In genomic region chr18:90396-91193, GRCh38 we compare ENCODE assay signal across 10 cellular contexts. TPM values are rescaled to one million over a fixed set of nuclear protein-coding genes. Genes with fewer than 3 reads are reported as not detected.
A peak's percentile ranks its signal among the peaks of the same experiment; 100 is the strongest.
DNase-seq lines count a peak whose midpoint lies in the region; ATAC-seq, FAIRE-seq and TF ChIP-seq lines count a peak whose summit lies in the region.
"Not testable (repeated sequence)": the region's sequence is repeated elsewhere in the genome, so short reads cannot be mapped to it uniquely, and the experiment has no call there.
"Had no signal": no experiment of that assay in that cellular context is flagged by ENCODE, and none has a peak within 500 bp of the region (broad histone marks: within the 10 kb centered on the region; RNA-seq: fewer than 3 reads in every experiment).

No MANE protein-coding gene starts in this region.

- not testable (repeated sequence) for H3K4me3 ChIP-seq in Caco-2 (ENCODE audit: low read depth, low read length); HepG2 (replicated peaks in 1 of 3; ENCODE audit: insufficient read depth in 1 of 3, low read depth in 2 of 3, low read length in 3 of 3)

- H3K36me3 ChIP-seq in Caco-2 (ENCODE audit: control insufficient read depth, insufficient read depth, low read length); HepG2 (replicated peaks in 1 of 2; ENCODE audit: control insufficient read depth in 1 of 2, insufficient read depth in 2 of 2, low read length in 2 of 2): not testable (repeated sequence)

- TF ChIP-seq RAD21 in HepG2 (CRISPR knock-in tag; IDR thresholded peaks at IDR 0.05) = not testable (repeated sequence)

- H3K4me1 Mint-ChIP-seq in Caco-2 (ENCODE audit: low read depth, unreplicated experiment) = peaks cover 22% of the 10 kb centered on the region
- H3K4me1 Mint-ChIP-seq in neural crest cell = not testable (repeated sequence)

- H3K27me3 Mint-ChIP-seq in Caco-2 (ENCODE audit: insufficient read depth, unreplicated experiment); neural crest cell (ENCODE audit: low read depth): not testable (repeated sequence)

- peak overlapping the region; percentile 63 for H3K4me3 Mint-ChIP-seq in Caco-2 (ENCODE audit: unreplicated experiment)
- H3K4me3 Mint-ChIP-seq in neural crest cell = not testable (repeated sequence)

- TF ChIP-seq POLR2A in HepG2 (IDR thresholded peaks at IDR 0.05; ENCODE audit: insufficient read depth in 1 of 2, low read depth in 2 of 2, low read length in 2 of 2) = not testable (repeated sequence)

- not testable (repeated sequence) for H3K9me3 ChIP-seq in Caco-2; HepG2 (ENCODE audit: low read length)

- not testable (repeated sequence) for TF ChIP-seq CTCF in Caco-2 (IDR thresholded peaks at IDR 0.05; ENCODE audit: insufficient read depth in 1 of 2, low read depth in 1 of 2, low read length in 1 of 2, severe bottlenecking in 1 of 2, unreplicated experiment in 1 of 2); VCaP (conservative IDR thresholded peaks at IDR 0.05); HepG2 (CRISPR knock-in tag; IDR thresholded peaks at IDR 0.05); neural crest cell (conservative IDR thresholded peaks at IDR 0.05)

- H3K27ac ChIP-seq in VCaP = peak overlapping the region; percentile 36
- peak overlapping the region; percentile 57 for H3K27ac ChIP-seq in HepG2 (ENCODE audit: extremely low read length, insufficient read depth, low read length)

- not testable (repeated sequence) for H2AFZ ChIP-seq in HepG2 (ENCODE audit: low read length)

- not testable (repeated sequence) for H3K9ac ChIP-seq in HepG2 (ENCODE audit: insufficient read depth, low read depth, low read length)

- under 1% methylated on average over 13 of the region's 17 CpGs for WGBS in HepG2 (ENCODE audit: low lambda C conversion rate)

- H3K27ac Mint-ChIP-seq in Caco-2 (ENCODE audit: unreplicated experiment) (peak overlapping the region; percentile 98), neural crest cell (ENCODE audit: unreplicated experiment) (peak overlapping the region; percentile 57)

- CTCF ChIA-PET in Caco-2 (lab: Charles Lee); HepG2 (lab: Yijun Ruan, JAX; ENCODE audit: low intra/inter-chr PET ratio, low total read pairs): not testable (repeated sequence)

- in situ Hi-C loops in HepG2 (cut with HindIII; ENCODE audit: extremely low pct_ligation_motif_present, low pct_unique_long_range_greater_than_20kb) = not testable (repeated sequence)

- H3K4me1 ChIP-seq in Caco-2 (peaks cover 18% of the 10 kb centered on the region), HepG2 (ENCODE audit: insufficient read depth, low read length) (peaks cover 42% of the 10 kb centered on the region)

- BruUV-seq in Caco-2 (replicated peaks; lab: Mats Ljungman, UMichigan); HepG2 (replicated peaks; lab: Mats Ljungman, UMichigan): not testable (repeated sequence)

- 0 out of 2 replicates have a peak overlapping the region, but pooled peaks have one; percentile 32 for H3K4me2 ChIP-seq in HepG2 (ENCODE audit: low read depth, low read length)

- TF ChIP-seq EP300 in HepG2 (IDR thresholded peaks at IDR 0.05; ENCODE audit: low read depth in 2 of 2, low read length in 2 of 2) = 0 out of 4 replicates have a peak, but pooled peaks of 1 of the 2 experiments have one; percentile 35
- not testable (repeated sequence) for TF ChIP-seq EP300 in HepG2 (CRISPR knock-in tag; IDR thresholded peaks at IDR 0.05; ENCODE audit: borderline replicate concordance)

- H3K27me3 ChIP-seq in Caco-2 (replicated peaks; ENCODE audit: control insufficient read depth, insufficient read depth, low read length); HepG2 (ENCODE audit: control insufficient read depth in 1 of 2, insufficient read depth in 2 of 2, low read length in 2 of 2): not testable (repeated sequence)

- H3K36me3 Mint-ChIP-seq in Caco-2 (ENCODE audit: insufficient read depth, unreplicated experiment); neural crest cell (ENCODE audit: low read depth): not testable (repeated sequence)

- POLR2A ChIA-PET in Caco-2 (lab: Charles Lee); HepG2 (lab: Yijun Ruan, JAX): not testable (repeated sequence)

- not testable (repeated sequence) for H3K9me3 Mint-ChIP-seq in Caco-2 (ENCODE audit: unreplicated experiment); neural crest cell

- intact Hi-C loops in Caco-2 (cut with micrococcal nuclease; ENCODE audit: unreplicated experiment); HepG2 (cut with micrococcal nuclease; ENCODE audit: unreplicated experiment); posterior vena cava (cut with DNase I): not testable (repeated sequence)

- not testable (repeated sequence) for H3K79me2 ChIP-seq in HepG2 (ENCODE audit: insufficient read depth, low read length)

- not testable (repeated sequence) for FAIRE-seq in HepG2 (lab: Jason Lieb, UNC)

- ATAC-seq in HepG2 = not testable (repeated sequence)

- DNase-seq in Caco-2 (peak; percentile 83 to 92), HT-29 (ENCODE audit: low spot score) (peak; percentile 27), amniotic epithelial cell (ENCODE audit: low read depth) (peak; percentile 21), HepG2 (ENCODE audit: low spot score) (peak; percentile 74), posterior vena cava (ENCODE audit: low spot score) (peak; percentile 32)
- DNase-seq in neural crest cell (ENCODE audit: low read depth, low spot score) = not testable (repeated sequence)

- H4K20me1 ChIP-seq in HepG2 (ENCODE audit: insufficient read depth, low read length) = not testable (repeated sequence)

TF ChIP-seq in HepG2, 621 proteins besides CTCF, POLR2A, EP300 and RAD21 (continues in another document):
- TF ChIP-seq ZNF709 (CRISPR knock-in tag; IDR thresholded peaks at IDR 0.05) (peak; percentile 34; the same call in 1 of the 2 replicates), ZNF543 (CRISPR knock-in tag; IDR thresholded peaks at IDR 0.05) (peak; percentile 73), PHF21A (CRISPR knock-in tag; IDR thresholded peaks at IDR 0.05) (peak; percentile 61; the same call in 1 of the 2 replicates), FOXP4 (CRISPR knock-in tag; IDR thresholded peaks at IDR 0.05) (peak; percentile 60; the same call in 1 of the 2 replicates), ZBTB20 (CRISPR knock-in tag; IDR thresholded peaks at IDR 0.05; ENCODE audit: borderline replicate concordance, low read depth) (peak; percentile 86; the same call in 1 of the 2 replicates)
- TF ChIP-seq, protein P1, sequence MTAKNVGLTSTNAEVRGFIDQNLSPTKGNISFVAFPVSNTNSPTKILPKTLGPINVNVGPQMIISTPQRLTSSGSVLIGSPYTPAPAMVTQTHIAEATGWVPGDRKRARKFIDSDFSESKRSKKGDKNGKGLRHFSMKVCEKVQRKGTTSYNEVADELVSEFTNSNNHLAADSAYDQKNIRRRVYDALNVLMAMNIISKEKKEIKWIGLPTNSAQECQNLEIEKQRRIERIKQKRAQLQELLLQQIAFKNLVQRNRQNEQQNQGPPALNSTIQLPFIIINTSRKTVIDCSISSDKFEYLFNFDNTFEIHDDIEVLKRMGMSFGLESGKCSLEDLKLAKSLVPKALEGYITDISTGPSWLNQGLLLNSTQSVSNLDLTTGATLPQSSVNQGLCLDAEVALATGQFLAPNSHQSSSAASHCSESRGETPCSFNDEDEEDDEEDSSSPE (CRISPR knock-in tag; IDR thresholded peaks at IDR 0.05) = 0 out of 2 replicates have a peak, but pooled peaks have one; percentile 37

RNA-seq across cellular contexts. Expression of gene TUBB8B, which starts 41.2 kb away (rescaled TPM):
- total RNA-seq in Caco-2 (2022) (0.91 and 1.4 TPM in 2 replicates), HepG2 (2016; rRNA removed; fragmentation: Illumina TruSeq; extraction: Trizol) (0.71 and 0.98 TPM in 2 replicates), neural crest cell (not detected in 2 replicates), posterior vena cava (not detected)
- total RNA-seq in HT-29 (2014; rRNA removed; shearing (Covaris generic)) = not detected in 2 replicates
- total RNA-seq in HepG2 (2016; cell fraction: cytosol; rRNA removed; fragmentation: Illumina TruSeq; extraction: Trizol; ENCODE audit: low read depth) = 0.51 and 0.88 TPM in 2 replicates
- 0.71 and 0.74 TPM in 2 replicates for total RNA-seq in HepG2 (2016; cell fraction: insoluble cytoplasmic fraction; rRNA removed; fragmentation: Illumina TruSeq; extraction: Trizol)
- 1.3 and 1.4 TPM in 2 replicates for total RNA-seq in HepG2 (2016; cell fraction: membrane; rRNA removed; fragmentation: Illumina TruSeq; extraction: Trizol)
- total RNA-seq in HepG2 (2016; cell fraction: nucleus; rRNA removed; fragmentation: Illumina TruSeq; extraction: Trizol) = not detected in 2 replicates
- polyA plus RNA-seq in HepG2 (2011; rRNA removed) = 4.4 and 6.7 TPM in 2 replicates
- polyA plus RNA-seq in HepG2 (2011; cell fraction: cytosol; rRNA removed) = 2.2 and 6.5 TPM in 2 replicates
- 5.7 and 15.2 TPM in 2 replicates for polyA plus RNA-seq in HepG2 (2011; cell fraction: nucleus; rRNA removed)
- polyA plus RNA-seq in HepG2 (2012) = 0.51 and 2.7 TPM in 2 replicates
- polyA plus RNA-seq in HepG2 (2016; cell fraction: cytosol; fragmentation: Illumina TruSeq; extraction: Trizol; ENCODE audit: low read depth) = 0.77 and 1.1 TPM in 2 replicates
- polyA plus RNA-seq in HepG2 (2016; cell fraction: insoluble cytoplasmic fraction; fragmentation: Illumina TruSeq; extraction: Trizol; ENCODE audit: low read depth) = 0.75 and 0.88 TPM in 2 replicates
- polyA plus RNA-seq in HepG2 (2016; cell fraction: membrane; fragmentation: Illumina TruSeq; extraction: Trizol; ENCODE audit: low read depth) = 1.4 and 2.1 TPM in 2 replicates
- polyA plus RNA-seq in HepG2 (2016; cell fraction: nucleus; fragmentation: Illumina TruSeq; extraction: Trizol; ENCODE audit: insufficient read depth, low read depth) = 2.2 and 2.4 TPM in 2 replicates
- polyA minus RNA-seq in HepG2 (2011; rRNA and poly(A)+ RNA removed; ENCODE audit: low replicate concordance) = 0.65 and 4.4 TPM in 2 replicates
- not detected in 2 replicates for polyA minus RNA-seq in HepG2 (2011; cell fraction: cytosol; rRNA and poly(A)+ RNA removed)
- 0.99 and 1.4 TPM in 2 replicates for polyA minus RNA-seq in HepG2 (2011; cell fraction: nucleus; rRNA and poly(A)+ RNA removed)
- total RNA-seq: CD4-positive, alpha-beta T cell; CD8-positive, alpha-beta T cell had no signal
- polyA plus RNA-seq: AG04450 had no signal
